In genomic region chr4:155624478-155624877, GRCh38 we compare ENCODE assay signal across 13 cellular contexts. TPM values are rescaled to one million over a fixed set of nuclear protein-coding genes. Genes with fewer than 3 reads are reported as not detected.
DNase-seq lines count a peak whose midpoint lies in the region; ATAC-seq lines count a peak whose summit lies in the region.
"Had no signal": no experiment of that assay in that cellular context is flagged by ENCODE, and none has a peak within 500 bp of the region (broad histone marks: within the 10 kb centered on the region; RNA-seq: fewer than 3 reads in every experiment).

No MANE protein-coding gene starts in this region.

- DNase-seq in dermis blood vessel endothelial cell (no peak), activated gamma-delta T cell treated with Interleukin-2 at 50 U/mL for 16 hours (no peak), amniotic stem cell (lab: John Stamatoyannopoulos, UW) (no peak), SW 1271 (lab: John Stamatoyannopoulos, UW) (no peak)
- DNase-seq: activated CD4-positive, alpha-beta T cell treated with anti-CD3 and anti-CD28 coated beads, Interleukin-2, amount 50 U/mL, for 1 hour; activated gamma-delta T cell; Calu3; NCI-H1092 treated with DMSO at 0.1 percent for 48 hours; T-cell had no signal

- ATAC-seq in GM19395 (IDR thresholded peaks at IDR 0.05; ENCODE audit: unreplicated experiment) = peak; percentile 98
- peak; percentile 95 for ATAC-seq in HG02759 (IDR thresholded peaks at IDR 0.05; ENCODE audit: unreplicated experiment)
- ATAC-seq in HG03439 (IDR thresholded peaks at IDR 0.05; ENCODE audit: unreplicated experiment) = peak; percentile 78
- ATAC-seq: esophagus mucosa, T-cell had no signal

RNA-seq across cellular contexts. Expression of gene GUCY1A1, which starts 42.2 kb away (rescaled TPM):
- 41.7 and 50.4 TPM in 2 replicates for total RNA-seq in dermis blood vessel endothelial cell
